In genomic region chrX:147119088-147119487, GRCh38 we compare ENCODE assay signal across 7 cellular contexts.
"Had no signal": no experiment of that assay in that cellular context is flagged by ENCODE, and none has a peak within 500 bp of the region (broad histone marks: within the 10 kb centered on the region; RNA-seq: fewer than 3 reads in every experiment).

No MANE protein-coding gene starts in this region.

- H2AFZ ChIP-seq: GM23338 had no signal

- ATAC-seq: GM23338 had no signal

- H3K4me3 ChIP-seq: GM23338 had no signal

- H3K27ac ChIP-seq: HL-60 had no signal

- FAIRE-seq: H1, H54 had no signal

- DNase-seq: H9, HCEC 1CT, KG1 had no signal

- H3K4me2 ChIP-seq: GM23338 had no signal
